In genomic region chr6:68167604-68168003, GRCh38 we compare ENCODE assay signal across 25 cellular contexts.
A peak's percentile ranks its signal among the peaks of the same experiment; 100 is the strongest.
DNase-seq lines count a peak whose midpoint lies in the region; ATAC-seq, FAIRE-seq and TF ChIP-seq lines count a peak whose summit lies in the region.
"Had no signal": no experiment of that assay in that cellular context is flagged by ENCODE, and none has a peak within 500 bp of the region (broad histone marks: within the 10 kb centered on the region; RNA-seq: fewer than 3 reads in every experiment).

No MANE protein-coding gene starts in this region.

- WGBS in HepG2 (ENCODE audit: low lambda C conversion rate): 2% methylated on average over 2 of the region's 2 CpGs
- 20% methylated on average over 2 of the region's 2 CpGs for WGBS in right lobe of liver (ENCODE audit: insufficient coverage, low coverage, low lambda C conversion rate, missing lambda C conversion rate)

- in situ Hi-C loops in HepG2 (cut with HindIII; ENCODE audit: extremely low pct_ligation_motif_present, low pct_unique_long_range_greater_than_20kb): no loop called here

- no peak overlapping the region for H3K9ac ChIP-seq in HepG2 (ENCODE audit: insufficient read depth, low read depth, low read length)
- H3K9ac ChIP-seq: GM23248 had no signal

- H3K27me3 ChIP-seq in HepG2 (ENCODE audit: control insufficient read depth in 1 of 2, insufficient read depth in 2 of 2, low read length in 2 of 2) (no peaks in the 10 kb centered on the region), right lobe of liver (no peaks in the 10 kb centered on the region)
- H3K27me3 ChIP-seq: BE2C had no signal

- POLR2A ChIA-PET in HepG2 (lab: Yijun Ruan, JAX): no interaction called here

- no peaks in the 10 kb centered on the region for H3K36me3 ChIP-seq in HepG2 (replicated peaks in 1 of 2; ENCODE audit: control insufficient read depth in 1 of 2, insufficient read depth in 2 of 2, low read length in 2 of 2)
- H3K36me3 ChIP-seq in right lobe of liver: no peaks in the 10 kb centered on the region
- H3K36me3 ChIP-seq: BE2C, HAP-1 had no signal

- no peak overlapping the region for H3K4me3 ChIP-seq in HepG2 (replicated peaks in 1 of 3; ENCODE audit: insufficient read depth in 1 of 3, low read depth in 2 of 3, low read length in 3 of 3)
- no peak overlapping the region for H3K4me3 ChIP-seq in right lobe of liver
- H3K4me3 ChIP-seq: GM23248, HAP-1, K562 had no signal

- no peak for ATAC-seq in HepG2
- ATAC-seq in right lobe of liver: no peak
- no peak for ATAC-seq in activated CD8-positive, alpha-beta memory T cell treated with anti-CD3 and anti-CD28 coated beads, Interleukin-2, amount 10 ng/mL, durations not matched to agents 7 days and 5 days
- ATAC-seq: K562 had no signal

- H3K27ac ChIP-seq in HepG2 (ENCODE audit: extremely low read length, insufficient read depth, low read length) (no peak overlapping the region), right lobe of liver (no peak overlapping the region)
- H3K27ac ChIP-seq: 22Rv1, GM23248, HL-60 had no signal

- no TSS peak for BruUV-seq in HepG2 (replicated peaks; lab: Mats Ljungman, UMichigan)

- TF ChIP-seq RAD21 in HepG2 (CRISPR knock-in tag; IDR thresholded peaks at IDR 0.05): no peak

- peaks cover 3% of the 10 kb centered on the region for H3K9me3 Mint-ChIP-seq in osteocyte (ENCODE audit: unreplicated experiment)
- no peaks in the 10 kb centered on the region for H3K9me3 Mint-ChIP-seq in activated CD8-positive, alpha-beta memory T cell treated with anti-CD3 and anti-CD28 coated beads, Interleukin-2, amount 10 ng/mL, durations not matched to agents 7 days and 5 days (ENCODE audit: low read depth)

- no peak for FAIRE-seq in HepG2 (lab: Jason Lieb, UNC)
- peak; percentile 21 for FAIRE-seq in colon (lab: Jason Lieb, UNC)
- FAIRE-seq: GM12892, GM18507 had no signal

- H3K4me1 Mint-ChIP-seq in osteocyte (ENCODE audit: unreplicated experiment): peaks cover 18% of the 10 kb centered on the region
- no peaks in the 10 kb centered on the region for H3K4me1 Mint-ChIP-seq in activated CD8-positive, alpha-beta memory T cell treated with anti-CD3 and anti-CD28 coated beads, Interleukin-2, amount 10 ng/mL, durations not matched to agents 7 days and 5 days
- H3K4me1 Mint-ChIP-seq: CD4-positive, CD25-positive, alpha-beta regulatory T cell; CD8-positive, alpha-beta memory T cell had no signal

- H3K4me3 Mint-ChIP-seq in osteocyte (ENCODE audit: unreplicated experiment): no peak overlapping the region
- H3K4me3 Mint-ChIP-seq in activated CD8-positive, alpha-beta memory T cell treated with anti-CD3 and anti-CD28 coated beads, Interleukin-2, amount 10 ng/mL, durations not matched to agents 7 days and 5 days: no peak overlapping the region
- H3K4me3 Mint-ChIP-seq: CD4-positive, CD25-positive, alpha-beta regulatory T cell; CD8-positive, alpha-beta memory T cell had no signal

- no peaks in the 10 kb centered on the region for H3K36me3 Mint-ChIP-seq in osteocyte (ENCODE audit: unreplicated experiment)
- no peaks in the 10 kb centered on the region for H3K36me3 Mint-ChIP-seq in activated CD8-positive, alpha-beta memory T cell treated with anti-CD3 and anti-CD28 coated beads, Interleukin-2, amount 10 ng/mL, durations not matched to agents 7 days and 5 days
- H3K36me3 Mint-ChIP-seq: CD4-positive, CD25-positive, alpha-beta regulatory T cell; CD8-positive, alpha-beta memory T cell had no signal

- no peak for TF ChIP-seq EP300 in HepG2 (IDR thresholded peaks at IDR 0.05; ENCODE audit: low read depth in 2 of 2, low read length in 2 of 2)
- TF ChIP-seq EP300 in HepG2 (CRISPR knock-in tag; IDR thresholded peaks at IDR 0.05; ENCODE audit: borderline replicate concordance): no peak

- intact Hi-C loops in HepG2 (cut with micrococcal nuclease; ENCODE audit: unreplicated experiment) (no loop called here), right lobe of liver (cut with DNase I) (no loop called here)

- DNase-seq in HepG2 (ENCODE audit: low spot score) (no peak), right lobe of liver (no peak), osteocyte (ENCODE audit: extremely low spot score, unreplicated experiment) (no peak), 8988T (no peak), T1000 (lab: John Stamatoyannopoulos, UW) (no peak)
- no peak for DNase-seq in activated CD8-positive, alpha-beta memory T cell treated with anti-CD3 and anti-CD28 coated beads, Interleukin-2, amount 10 ng/mL, durations not matched to agents 7 days and 5 days
- DNase-seq: ACHN; BE2C; C1 segment of cervical spinal cord; CD4-positive, CD25-positive, alpha-beta regulatory T cell; CD8-positive, alpha-beta memory T cell; COR-L47; DMS 273 treated with DMSO at 0.1 percent for 48 hours; DMS53; DND-41; EL; GM23248; IMR-90 had no signal

- no peak overlapping the region for H3K4me2 ChIP-seq in HepG2 (ENCODE audit: low read depth, low read length)

- TF ChIP-seq POLR2A in HepG2 (IDR thresholded peaks at IDR 0.05; ENCODE audit: insufficient read depth in 1 of 2, low read depth in 2 of 2, low read length in 2 of 2) (no peak), right lobe of liver (IDR thresholded peaks at IDR 0.05) (no peak)

- H4K20me1 ChIP-seq in HepG2 (ENCODE audit: insufficient read depth, low read length): no peaks in the 10 kb centered on the region

- no peaks in the 10 kb centered on the region for H3K27me3 Mint-ChIP-seq in osteocyte (ENCODE audit: unreplicated experiment)
- no peaks in the 10 kb centered on the region for H3K27me3 Mint-ChIP-seq in activated CD8-positive, alpha-beta memory T cell treated with anti-CD3 and anti-CD28 coated beads, Interleukin-2, amount 10 ng/mL, durations not matched to agents 7 days and 5 days
- H3K27me3 Mint-ChIP-seq: CD4-positive, CD25-positive, alpha-beta regulatory T cell; CD8-positive, alpha-beta memory T cell had no signal

- H3K27ac Mint-ChIP-seq in osteocyte (ENCODE audit: unreplicated experiment): peak overlapping the region; percentile 5
- no peak overlapping the region for H3K27ac Mint-ChIP-seq in activated CD8-positive, alpha-beta memory T cell treated with anti-CD3 and anti-CD28 coated beads, Interleukin-2, amount 10 ng/mL, durations not matched to agents 7 days and 5 days
- H3K27ac Mint-ChIP-seq: CD4-positive, CD25-positive, alpha-beta regulatory T cell had no signal

- no peaks in the 10 kb centered on the region for H3K4me1 ChIP-seq in HepG2 (ENCODE audit: insufficient read depth, low read length)
- H3K4me1 ChIP-seq in right lobe of liver: no peaks in the 10 kb centered on the region
- H3K4me1 ChIP-seq: BE2C, HAP-1 had no signal

- TF ChIP-seq CTCF in HepG2 (CRISPR knock-in tag; IDR thresholded peaks at IDR 0.05) (no peak), right lobe of liver (IDR thresholded peaks at IDR 0.05) (no peak), osteocyte (IDR thresholded peaks at IDR 0.05) (no peak)

- CTCF ChIA-PET in HepG2 (lab: Yijun Ruan, JAX; ENCODE audit: low intra/inter-chr PET ratio, low total read pairs): no interaction called here
- CTCF ChIA-PET in activated CD8-positive, alpha-beta memory T cell treated with anti-CD3 and anti-CD28 coated beads, Interleukin-2, amount 10 ng/mL, durations not matched to agents 7 days and 5 days (lab: Charles Lee): no interaction called here

- H3K9me3 ChIP-seq in HepG2 (ENCODE audit: low read length): no peaks in the 10 kb centered on the region
- H3K9me3 ChIP-seq in right lobe of liver: no peaks in the 10 kb centered on the region
- H3K9me3 ChIP-seq: HAP-1 had no signal

- no peaks in the 10 kb centered on the region for H3K79me2 ChIP-seq in HepG2 (ENCODE audit: insufficient read depth, low read length)

- no peak overlapping the region for H2AFZ ChIP-seq in HepG2 (ENCODE audit: low read length)
- H2AFZ ChIP-seq: GM23248 had no signal

TF ChIP-seq in HepG2, 621 proteins besides CTCF, POLR2A, EP300 and RAD21:
- no peak for TF ChIP-seq ATM (IDR thresholded peaks at IDR 0.05; ENCODE audit: borderline replicate concordance)
- TF ChIP-seq CREB1 (IDR thresholded peaks at IDR 0.05): peak; percentile 96
- TF ChIP-seq CREB1 (CRISPR knock-in tag; IDR thresholded peaks at IDR 0.05): no peak
- TF ChIP-seq ATF7 (IDR thresholded peaks at IDR 0.05): peak; percentile 84
- no peak for TF ChIP-seq ATF7 (CRISPR knock-in tag; IDR thresholded peaks at IDR 0.05)
